ENCODE assay signal across 1 cellular context in the genomic region with DNA sequence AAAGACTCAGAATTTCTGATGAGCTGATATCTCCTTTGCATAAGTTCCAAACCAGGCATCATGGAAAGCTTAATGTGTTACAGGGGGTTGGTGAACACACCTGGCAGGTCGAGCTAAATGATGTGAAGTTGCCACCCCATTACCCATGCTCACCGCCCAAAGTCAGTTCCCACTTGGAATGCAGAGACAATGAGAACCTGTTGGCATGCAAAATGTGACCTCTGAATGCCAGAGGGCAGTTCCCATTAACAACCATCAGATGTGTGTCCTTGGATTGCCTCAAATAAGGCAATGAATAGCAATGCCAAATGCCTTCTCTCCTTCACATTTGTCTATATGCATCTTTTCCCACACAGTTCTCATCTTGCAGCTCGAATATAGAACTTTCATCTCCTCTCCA.
TF ChIP-seq lines count a peak whose summit lies in the region.

No MANE protein-coding gene starts in this region.

TF ChIP-seq in H1, 55 proteins besides CTCF, POLR2A, EP300 and RAD21 (continued from another document):
- no peak for TF ChIP-seq CREB1 (IDR thresholded peaks at IDR 0.05)
- TF ChIP-seq CEBPB (IDR thresholded peaks at IDR 0.05; ENCODE audit: low read depth, low read length) = no peak
- no peak for TF ChIP-seq SIRT6 (IDR thresholded peaks at IDR 0.05; ENCODE audit: low read length)
- no peak for TF ChIP-seq CHD7 (IDR thresholded peaks at IDR 0.05; ENCODE audit: insufficient replicate concordance, low read length)
- TF ChIP-seq CBX8 (IDR thresholded peaks at IDR 0.05; ENCODE audit: borderline replicate concordance, low read depth, low read length) = no peak
- no peak for TF ChIP-seq TAF1 (IDR thresholded peaks at IDR 0.05; ENCODE audit: low read depth, low read length)
- no peak for TF ChIP-seq GABPA (IDR thresholded peaks at IDR 0.05; ENCODE audit: borderline replicate concordance, insufficient read depth, low read length)
- 0 out of 2 replicates have a peak, but pooled peaks have one; percentile 13 for TF ChIP-seq YY1 (IDR thresholded peaks at IDR 0.05; ENCODE audit: low read depth, low read length)
- no peak for TF ChIP-seq NRF1 (IDR thresholded peaks at IDR 0.05; ENCODE audit: low read depth, low read length)
